ENCODE assay signal across 27 cellular contexts in the genomic region with DNA sequence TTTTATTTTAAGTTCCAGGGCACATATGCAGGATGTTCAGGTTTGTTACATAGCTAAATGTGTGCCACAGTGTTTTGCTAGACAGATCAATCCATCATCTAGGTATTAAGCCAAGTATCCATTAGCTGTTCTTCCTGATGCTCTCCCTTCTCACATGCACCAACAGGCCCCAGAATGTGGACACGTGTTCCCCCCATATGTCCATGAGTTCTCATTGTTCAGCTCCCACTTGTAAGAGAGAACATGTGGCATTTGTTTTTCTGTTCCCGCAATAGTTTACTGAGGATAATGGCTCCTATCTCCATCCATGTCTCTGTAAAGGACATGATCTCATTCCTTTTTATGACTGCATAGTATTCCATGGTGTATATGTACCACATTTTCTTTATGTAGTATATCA.
"Had no signal": no experiment of that assay in that cellular context is flagged by ENCODE, and none has a peak within 500 bp of the region (broad histone marks: within the 10 kb centered on the region; RNA-seq: fewer than 3 reads in every experiment).

No MANE protein-coding gene starts in this region.

- H3K27me3 ChIP-seq: stomach, suprapubic skin, testis, thyroid gland, tibial artery, tibial nerve, transverse colon, upper lobe of left lung, upper lobe of right lung, uterus, vagina had no signal

- FAIRE-seq: urothelium cell line had no signal

- H3K36me3 ChIP-seq: stomach, suprapubic skin, thoracic aorta, thyroid gland, tibial artery, tibial nerve, transverse colon, upper lobe of left lung, upper lobe of right lung, uterus, vagina had no signal

- H3K4me3 ChIP-seq: stomach, suprapubic skin, testis, thoracic aorta, thyroid gland, tibial artery, tibial nerve, transverse colon, upper lobe of left lung, upper lobe of right lung, uterus, vagina had no signal

- H3K4me1 ChIP-seq: stomach, suprapubic skin, testis, thyroid gland, transverse colon, upper lobe of left lung, upper lobe of right lung, uterus, vagina had no signal

- H3K27ac ChIP-seq: stomach, suprapubic skin, testis, thoracic aorta, thyroid gland, tibial artery, tibial nerve, transverse colon, upper lobe of left lung, upper lobe of right lung, uterus, vagina had no signal

- ATAC-seq: stimulated activated effector memory CD8-positive, alpha-beta T cell treated with anti-CD3 and anti-CD28 coated beads, Interleukin-12 subunit alpha, Interleukin-12 subunit beta, amount 100 ng/mL, for 72 hours; stimulated activated memory B cell treated with anti-CD40 and anti-IgM and Interleukin-4, amounts not matched to agents 10 μg/mL and 1 μg/mL and 100 μg/mL, for 72 hours; stimulated activated naive B cell treated with anti-CD40 and anti-IgM and Interleukin-4, amounts not matched to agents 10 μg/mL and 1 μg/mL and 100 μg/mL, for 72 hours; stimulated activated naive CD8-positive, alpha-beta T cell treated with anti-CD3 and anti-CD28 coated beads, Interleukin-15, amount 100 ng/mL, for 72 hours; stimulated activated naive CD8-positive, alpha-beta T cell treated with anti-CD3 and anti-CD28 coated beads, Interleukin-15, Interleukin-2, amounts not matched to agents 100 U/mL and 50 U/mL, for 24 hours; upper lobe of right lung had no signal

- H3K9me3 ChIP-seq: testis, thoracic aorta, thyroid gland, upper lobe of left lung, upper lobe of right lung, uterus, vagina had no signal

- DNase-seq: stimulated activated CD4-positive, alpha-beta T cell treated with anti-CD3 and anti-CD28 coated beads, Interleukin-2, amount 100 ng/mL, for 48 hours; stimulated activated CD4-positive, alpha-beta T cell treated with anti-CD3 and anti-CD28 coated beads, Interleukin-4, amount 100 ng/mL, for 1 hour; stimulated activated CD4-positive, alpha-beta T cell treated with anti-CD3 and anti-CD28 coated beads, Interleukin-4, amount 100 ng/mL, for 24 hours; stimulated activated CD4-positive, alpha-beta T cell treated with anti-CD3 and anti-CD28 coated beads, Interleukin-4, amount 100 ng/mL, for 4 hours; stimulated activated CD8-positive, alpha-beta memory T cell treated with anti-CD3 and anti-CD28 coated beads, Interleukin-4, amount 100 ng/mL, for 48 hours; stimulated activated naive B cell treated with anti-CD40 and anti-IgM and Interleukin-4, amounts not matched to agents 10 μg/mL and 1 μg/mL and 100 μg/mL, for 72 hours; stimulated activated naive CD4-positive, alpha-beta T cell; stimulated activated naive CD4-positive, alpha-beta T cell treated with Interleukin-2 at 50 U/mL for 16 hours; stimulated activated naive CD8-positive, alpha-beta T cell treated with anti-CD3 and anti-CD28 coated beads, Interleukin-15, amount 100 ng/mL, for 72 hours; stimulated activated naive CD8-positive, alpha-beta T cell treated with anti-CD3 and anti-CD28 coated beads, Interleukin-15, Interleukin-2, amounts not matched to agents 100 U/mL and 50 U/mL, for 24 hours; stomach; substantia nigra; testis; thyroid gland; tibial artery; transverse colon; trophoblast cell; upper lobe of left lung; upper lobe of right lung; uterus had no signal
